Comparison of ENCODE assay signal across 12 cellular contexts in genomic region chr14:74684444-74684843, GRCh38. TPM values are rescaled to one million over a fixed set of nuclear protein-coding genes. Genes with fewer than 3 reads are reported as not detected.
DNase-seq lines count a peak whose midpoint lies in the region; TF ChIP-seq lines count a peak whose summit lies in the region.
"Had no signal": no experiment of that assay in that cellular context is flagged by ENCODE, and none has a peak within 500 bp of the region (broad histone marks: within the 10 kb centered on the region; RNA-seq: fewer than 3 reads in every experiment).

No MANE protein-coding gene starts in this region.

- peaks cover 26% of the 10 kb centered on the region for H3K36me3 ChIP-seq in BE2C

- H3K9me3 Mint-ChIP-seq in activated naive CD8-positive, alpha-beta T cell (ENCODE audit: low read depth), result no peaks in the 10 kb centered on the region
- H3K9me3 Mint-ChIP-seq: mesothelial cell of epicardium had no signal

- peak overlapping the region; percentile 46 for H3K27ac Mint-ChIP-seq in activated naive CD8-positive, alpha-beta T cell
- H3K27ac Mint-ChIP-seq: mesothelial cell of epicardium had no signal

- H3K4me1 ChIP-seq in BE2C, result no peaks in the 10 kb centered on the region

- peaks cover 27% of the 10 kb centered on the region for H3K4me1 Mint-ChIP-seq in activated naive CD8-positive, alpha-beta T cell (ENCODE audit: low read depth)

- H3K27me3 ChIP-seq in BE2C, result no peaks in the 10 kb centered on the region
- H3K27me3 ChIP-seq: heart left ventricle had no signal

- no peaks in the 10 kb centered on the region for H3K27me3 Mint-ChIP-seq in activated naive CD8-positive, alpha-beta T cell

- H3K9me3 ChIP-seq in BE2C, result no peaks in the 10 kb centered on the region
- H3K9me3 ChIP-seq: heart left ventricle had no signal

- H3K36me3 Mint-ChIP-seq in activated naive CD8-positive, alpha-beta T cell, result peaks cover 15% of the 10 kb centered on the region

- TF ChIP-seq CTCF in BE2C (IDR thresholded peaks at IDR 0.05; ENCODE audit: low read depth, low read length), result no peak

- H3K4me3 Mint-ChIP-seq in activated naive CD8-positive, alpha-beta T cell, result peak overlapping the region; percentile 46
- H3K4me3 Mint-ChIP-seq: mesothelial cell of epicardium had no signal

- peak; percentile 8 for DNase-seq in stimulated activated CD4-positive, alpha-beta T cell treated with anti-CD3 and anti-CD28 coated beads, Interleukin-15, amount 100 ng/mL, for 24 hours
- no peak for DNase-seq in stimulated activated CD4-positive, alpha-beta T cell treated with anti-CD3 and anti-CD28 coated beads, Interleukin-2, amount 100 ng/mL, for 24 hours
- DNase-seq in KG1 (lab: John Stamatoyannopoulos, UW) (peak; percentile 64), NCI-H82 treated with DMSO at 0.1 percent for 48 hours (lab: John Stamatoyannopoulos, UW; ENCODE audit: unreplicated experiment) (no peak), dermis blood vessel endothelial cell (no peak), BE2C (no peak), cerebellar cortex (ENCODE audit: low spot score) (no peak)
- DNase-seq: NCI-H226 had no signal

- H3K4me3 ChIP-seq in BE2C (ENCODE audit: low read depth, low read length), result no peak overlapping the region
- H3K4me3 ChIP-seq: heart left ventricle, K562 had no signal

RNA-seq across cellular contexts. Expression of gene AREL1, which starts 28.4 kb away (rescaled TPM):
- 27.6 and 33.9 TPM in 2 replicates for total RNA-seq in dermis blood vessel endothelial cell
- 39.9 TPM for polyA plus RNA-seq in BE2C (2012; ENCODE audit: insufficient read depth, insufficient read length, low read depth)

RNA-seq across cellular contexts. Expression of gene FCF1, which starts 28.5 kb away (rescaled TPM):
- total RNA-seq in dermis blood vessel endothelial cell, result 29.6 and 52.5 TPM in 2 replicates
- polyA plus RNA-seq in BE2C (2012; ENCODE audit: insufficient read depth, insufficient read length, low read depth), result 48.4 TPM

Comparison
In these comparisons a context has a peak if more than half of its experiments do, and no peak if none do; other contexts are left out.
1. DNase-seq: peak in stimulated activated CD4-positive, alpha-beta T cell treated with anti-CD3 and anti-CD28 coated beads, Interleukin-15, amount 100 ng/mL, for 24 hours (single experiment) and KG1 (single experiment); none in stimulated activated CD4-positive, alpha-beta T cell treated with anti-CD3 and anti-CD28 coated beads, Interleukin-2, amount 100 ng/mL, for 24 hours (0 of 2), NCI-H82 treated with DMSO at 0.1 percent for 48 hours (single experiment), dermis blood vessel endothelial cell (single experiment), BE2C (single experiment) and cerebellar cortex (single experiment).